Comparison of ENCODE assay signal across 9 cellular contexts in genomic region chr2:176128172-176129012, GRCh38. TPM values are rescaled to one million over a fixed set of nuclear protein-coding genes. Genes with fewer than 3 reads are reported as not detected.
DNase-seq lines count a peak whose midpoint lies in the region; ATAC-seq and TF ChIP-seq lines count a peak whose summit lies in the region.
"Had no signal": no experiment of that assay in that cellular context is flagged by ENCODE, and none has a peak within 500 bp of the region (broad histone marks: within the 10 kb centered on the region; RNA-seq: fewer than 3 reads in every experiment).

No MANE protein-coding gene starts in this region.

- no peaks in the 10 kb centered on the region for H3K36me3 ChIP-seq in BLaER1 treated with 17β-estradiol and CSF1 and Interleukin-3, amounts not matched to agents 10 nM and 100 nM

- H3K4me2 ChIP-seq in BLaER1 treated with 17β-estradiol and CSF1 and Interleukin-3, amounts not matched to agents 10 nM and 100 nM: peak overlapping the region; percentile 31 to 96 (median 66)

- H3K4me1 Mint-ChIP-seq in IgD-negative memory B cell (peaks cover 7 to 16% (median 9%) of the 10 kb centered on the region in 3 donors), brain (peaks cover 44% of the 10 kb centered on the region), nephron (peaks cover 62% of the 10 kb centered on the region)

- peaks cover 10 to 23% (median 15%) of the 10 kb centered on the region in 10 experiments; a peak in 13 of 20 replicates for H3K4me1 ChIP-seq in BLaER1 treated with 17β-estradiol and CSF1 and Interleukin-3, amounts not matched to agents 10 nM and 100 nM

- no peak overlapping the region for H3K27ac ChIP-seq in BLaER1 treated with 17β-estradiol and CSF1 and Interleukin-3, amounts not matched to agents 10 nM and 100 nM

- TF ChIP-seq CTCF in brain (conservative IDR thresholded peaks at IDR 0.05) (no peak), nephron (IDR thresholded peaks at IDR 0.05; ENCODE audit: unreplicated experiment in 3 of 3) (no peak)

- no peak for TF ChIP-seq POLR2A in erythroblast (IDR thresholded peaks at IDR 0.05; ENCODE audit: low read length)

- ATAC-seq in GM21786 (IDR thresholded peaks at IDR 0.05; ENCODE audit: unreplicated experiment): no peak

- peaks cover 74% of the 10 kb centered on the region for H3K27me3 Mint-ChIP-seq in IgD-negative memory B cell
- H3K27me3 Mint-ChIP-seq in brain: peaks cover 96% of the 10 kb centered on the region
- H3K27me3 Mint-ChIP-seq in nephron (ENCODE audit: low read depth): peaks cover 43% of the 10 kb centered on the region

- H3K27me3 ChIP-seq in BLaER1 treated with 17β-estradiol and CSF1 and Interleukin-3, amounts not matched to agents 10 nM and 100 nM: peaks cover 100% of the 10 kb centered on the region in 11 experiments

- H4K20me1 ChIP-seq in BLaER1 treated with 17β-estradiol and CSF1 and Interleukin-3, amounts not matched to agents 10 nM and 100 nM: peaks cover 0 to 72% (median 48%) of the 10 kb centered on the region in 11 experiments; a peak in 16 of 22 replicates

- H3K4me3 ChIP-seq in BLaER1 treated with 17β-estradiol and CSF1 and Interleukin-3, amounts not matched to agents 10 nM and 100 nM: peak overlapping the region in 8 of 10 experiments; percentile 0 to 46 (median 36); a peak in 12 of 20 replicates

- H3K9me3 Mint-ChIP-seq in IgD-negative memory B cell (peaks cover 0 to 8% (median 0%) of the 10 kb centered on the region in 3 donors), brain (peaks cover 0 to 10% (median 4%) of the 10 kb centered on the region in 5 experiments), nephron (no peaks in the 10 kb centered on the region)

- H3K9me3 ChIP-seq in BLaER1 treated with 17β-estradiol and CSF1 and Interleukin-3, amounts not matched to agents 10 nM and 100 nM (replicated peaks in 1 of 11): peaks cover 16 to 30% (median 24%) of the 10 kb centered on the region in 11 experiments

- H3K4me3 Mint-ChIP-seq in IgD-negative memory B cell (peak overlapping the region; percentile 41 to 70 (median 48)), brain (peak overlapping the region; percentile 75 to 88 (median 78)), nephron (peak overlapping the region; percentile 91 to 98 (median 95))

- H3K27ac Mint-ChIP-seq in IgD-negative memory B cell: peak overlapping the region; percentile 77 to 99 (median 94)
- H3K27ac Mint-ChIP-seq in brain: peak overlapping the region in 3 of 5 experiments; percentile 28 to 89 (median 66)
- peak overlapping the region; percentile 99 to 100 (median 99) for H3K27ac Mint-ChIP-seq in nephron

- no peaks in the 10 kb centered on the region for H3K36me3 Mint-ChIP-seq in IgD-negative memory B cell
- H3K36me3 Mint-ChIP-seq in brain: no peaks in the 10 kb centered on the region
- H3K36me3 Mint-ChIP-seq in nephron (ENCODE audit: low read depth): peaks cover 34% of the 10 kb centered on the region

- DNase-seq in glomerular visceral epithelial cell (ENCODE audit: extremely low spot score) (no peak), erythroblast (lab: John Stamatoyannopoulos, UW) (no peak), amygdala (lab: John Stamatoyannopoulos, UW) (no peak)
- DNase-seq: activated effector memory CD4-positive, alpha-beta T cell treated with Interleukin-2 at 50 U/mL for 16 hours had no signal

- H3K9ac ChIP-seq in BLaER1 treated with 17β-estradiol and CSF1 and Interleukin-3, amounts not matched to agents 10 nM and 100 nM: no peak overlapping the region

RNA-seq across cellular contexts. Expression of gene HOXD8, which starts 1.1 kb away (rescaled TPM):
- polyA plus RNA-seq in IgD-negative memory B cell (not detected), brain (ENCODE audit: insufficient read depth, low read depth, low replicate concordance) (10.0 TPM)

RNA-seq across cellular contexts. Expression of gene HOXD9, which starts 5.9 kb away (rescaled TPM):
- polyA plus RNA-seq in IgD-negative memory B cell (not detected), brain (ENCODE audit: insufficient read depth, low read depth, low replicate concordance) (8.9 TPM)

RNA-seq across cellular contexts. Expression of gene HOXD10, which starts 11.8 kb away (rescaled TPM):
- not detected for polyA plus RNA-seq in IgD-negative memory B cell
- 17.2 TPM for polyA plus RNA-seq in brain (ENCODE audit: insufficient read depth, low read depth, low replicate concordance)

RNA-seq across cellular contexts. Expression of gene HOXD11, which starts 21.3 kb away (rescaled TPM):
- not detected for polyA plus RNA-seq in IgD-negative memory B cell
- polyA plus RNA-seq in brain (ENCODE audit: insufficient read depth, low read depth, low replicate concordance): 5.1 TPM

RNA-seq across cellular contexts. Expression of gene HOXD4, which starts 23.0 kb away (rescaled TPM):
- polyA plus RNA-seq in IgD-negative memory B cell (not detected), brain (ENCODE audit: insufficient read depth, low read depth, low replicate concordance) (not detected)

Comparison
In these comparisons a context has a peak if more than half of its experiments do, and no peak if none do; other contexts are left out.
1. RNA of gene HOXD8, which starts 1.1 kb away (polyA plus RNA-seq): 10.0 TPM in brain (single experiment); not detected in IgD-negative memory B cell (single experiment); every median in the first group is over 10 times any median in the second.
2. RNA of gene HOXD10, which starts 11.8 kb away (polyA plus RNA-seq): 17.2 TPM in brain (single experiment); not detected in IgD-negative memory B cell (single experiment); every median in the first group is over 10 times any median in the second.
3. Peak in every context shown above with its lines, with median percentiles within 50 percentile points of each other: H3K27ac Mint-ChIP-seq and H3K4me3 Mint-ChIP-seq.